In genomic region chr9:124914753-124915405, GRCh38 we compare ENCODE assay signal across 19 cellular contexts. TPM values are rescaled to one million over a fixed set of nuclear protein-coding genes. Genes with fewer than 3 reads are reported as not detected.
DNase-seq lines count a peak whose midpoint lies in the region; ATAC-seq, FAIRE-seq and TF ChIP-seq lines count a peak whose summit lies in the region.
"Had no signal": no experiment of that assay in that cellular context is flagged by ENCODE, and none has a peak within 500 bp of the region (broad histone marks: within the 10 kb centered on the region; RNA-seq: fewer than 3 reads in every experiment).

No MANE protein-coding gene starts in this region.

- peaks cover 7% of the 10 kb centered on the region for H3K36me3 ChIP-seq in mammary epithelial cell (ENCODE audit: insufficient read depth, low read length)
- H3K36me3 ChIP-seq in K562 (ENCODE audit: control insufficient read depth, insufficient read depth, low read length): peaks cover 45% of the 10 kb centered on the region
- H3K36me3 ChIP-seq in psoas muscle (ENCODE audit: insufficient read depth in 1 of 2, low read depth in 1 of 2): peaks cover 14 to 73% of the 10 kb centered on the region in 2 donors
- peaks cover 9 to 16% of the 10 kb centered on the region in 2 donors for H3K36me3 ChIP-seq in small intestine (ENCODE audit: control insufficient read depth in 2 of 2, insufficient read depth in 2 of 2, low read length in 2 of 2)

- H3K4me1 ChIP-seq in mammary epithelial cell (ENCODE audit: insufficient read depth, low read length) (no peaks in the 10 kb centered on the region), K562 (replicated peaks in 1 of 2; ENCODE audit: control insufficient read depth in 2 of 2, insufficient read depth in 2 of 2, low read length in 2 of 2) (peaks cover 15 to 35% of the 10 kb centered on the region in 2 experiments; a peak in 4 of 5 replicates), psoas muscle (peaks cover 14% of the 10 kb centered on the region), small intestine (ENCODE audit: control insufficient read depth in 2 of 2, insufficient read depth in 1 of 2, low read depth in 1 of 2, low read length in 1 of 2) (no peaks in the 10 kb centered on the region)
- H3K4me1 ChIP-seq: BLaER1, HAP-1 had no signal

- FAIRE-seq in K562 (lab: Jason Lieb, UNC) (no peak), frontal cortex (lab: Jason Lieb, UNC) (no peak), small intestine (lab: Jason Lieb, UNC) (no peak)
- FAIRE-seq: GM12892, GM18507 had no signal

- H3K4me1 Mint-ChIP-seq in MCF 10A (ENCODE audit: insufficient read depth, unreplicated experiment): no peaks in the 10 kb centered on the region
- H3K4me1 Mint-ChIP-seq: CD14-positive monocyte had no signal

- POLR2A ChIA-PET in MCF 10A (lab: Yijun Ruan, JAX) (no interaction called here), K562 (lab: Yijun Ruan, JAX) (interaction anchor here (0.7 kb wide), 1 partner anchor 429 kb away, joined by 3 read pairs; no protein-coding TSS in a partner anchor)

- ATAC-seq in K562 (peak; percentile 30), psoas muscle (peak in 3 of 4 donors; percentile 93 to 97 (median 93))

- no peak overlapping the region for H3K27ac ChIP-seq in mammary epithelial cell (ENCODE audit: insufficient read depth, low read depth, low read length)
- no peak overlapping the region for H3K27ac ChIP-seq in K562 (ENCODE audit: extremely low read depth, low read depth, low read length)
- H3K27ac ChIP-seq in psoas muscle: peak overlapping the region; percentile 82
- H3K27ac ChIP-seq in small intestine (ENCODE audit: low read depth in 1 of 2, low read length in 1 of 2): no peak overlapping the region
- H3K27ac ChIP-seq: BLaER1, GM23248, HL-60 had no signal

- TF ChIP-seq RAD21 in K562 (CRISPR knock-in tag; conservative IDR thresholded peaks at IDR 0.05 in 1 of 2, IDR thresholded peaks at IDR 0.05 in 1 of 2): no peak

- H3K79me2 ChIP-seq in mammary epithelial cell (ENCODE audit: insufficient read depth, low read length) (no peaks in the 10 kb centered on the region), K562 (ENCODE audit: control insufficient read depth, insufficient read depth, low read length) (no peaks in the 10 kb centered on the region)

- H3K9ac ChIP-seq in mammary epithelial cell (ENCODE audit: insufficient read depth, low read length) (no peak overlapping the region), K562 (ENCODE audit: insufficient read depth in 1 of 2, low read depth in 2 of 2, low read length in 2 of 2) (no peak overlapping the region)
- H3K9ac ChIP-seq: BLaER1, GM23248 had no signal

- intact Hi-C loops in MCF 10A (cut with micrococcal nuclease): no loop called here
- intact Hi-C loops in mammary epithelial cell (cut with micrococcal nuclease): no loop called here
- intact Hi-C loops in K562 (cut with micrococcal nuclease): no loop called here
- intact Hi-C loops in psoas muscle (cut with DNase I): no loop called here

- no peak for TF ChIP-seq CTCF in MCF 10A (IDR thresholded peaks at IDR 0.05; ENCODE audit: unreplicated experiment)
- no peak for TF ChIP-seq CTCF in mammary epithelial cell (conservative IDR thresholded peaks at IDR 0.05 in 1 of 2, IDR thresholded peaks at IDR 0.05 in 1 of 2; ENCODE audit: extremely low read depth in 1 of 2, insufficient read depth in 1 of 2, low read depth in 1 of 2, low read length in 2 of 2)
- TF ChIP-seq CTCF in K562 (IDR thresholded peaks at IDR 0.05 in 2 of 3, conservative IDR thresholded peaks at IDR 0.05 in 1 of 3; ENCODE audit: insufficient read depth in 2 of 3, low read depth in 1 of 3, low read length in 3 of 3): no peak
- no peak for TF ChIP-seq CTCF in psoas muscle (IDR thresholded peaks at IDR 0.05)

- H3K9me1 ChIP-seq in K562 (ENCODE audit: control insufficient read depth, insufficient read depth, low read length): no peaks in the 10 kb centered on the region

- H4K20me1 ChIP-seq in mammary epithelial cell (ENCODE audit: insufficient read depth, low read length): no peaks in the 10 kb centered on the region
- no peaks in the 10 kb centered on the region; the same call in 1 of the 2 replicates for H4K20me1 ChIP-seq in K562 (replicated peaks; ENCODE audit: control insufficient read depth, insufficient read depth, low read length)
- H4K20me1 ChIP-seq: BLaER1 had no signal

- WGBS in mammary epithelial cell (ENCODE audit: low coverage, missing lambda C conversion rate): 96% methylated on average over 3 of the region's 5 CpGs
- WGBS in K562 (ENCODE audit: insufficient coverage, low coverage, missing lambda C conversion rate): 82% methylated on average over 5 of the region's 5 CpGs
- 86 to 96% (median 94%) methylated on average over 5 of the region's 5 CpGs for WGBS in psoas muscle, 3 donors
- 94 to 98% (median 97%) methylated on average over 5 of the region's 5 CpGs for WGBS in small intestine, 3 donors

- DNase-seq in MCF 10A (ENCODE audit: unreplicated experiment): no peak
- no peak for DNase-seq in mammary epithelial cell
- no peak for DNase-seq in K562 (ENCODE audit: extremely low read depth in 1 of 4, low spot score in 3 of 4)
- no peak for DNase-seq in psoas muscle
- no peak for DNase-seq in DMS53 treated with DMSO at 0.1 percent for 48 hours (lab: John Stamatoyannopoulos, UW; ENCODE audit: unreplicated experiment)
- DNase-seq in frontal cortex (ENCODE audit: low spot score in 2 of 2): no peak
- no peak for DNase-seq in small intestine
- DNase-seq: 8988T; CD4-positive, alpha-beta memory T cell; DMS153; DMS79 treated with DMSO at 0.1 percent for 48 hours; GF-D8; GM23248 had no signal

- no peak for TF ChIP-seq EP300 in K562 (IDR thresholded peaks at IDR 0.05; ENCODE audit: low read length)

- in situ Hi-C loops in mammary epithelial cell (cut with MboI; ENCODE audit: low sequenced_read_pairs in 2 of 2): no loop called here
- in situ Hi-C loops in K562 (cut with MboI): no loop called here

- CTCF ChIA-PET in MCF 10A (lab: Yijun Ruan, JAX) (interaction anchor here (0.6 to 0.7 kb wide), 2 partner anchors 78 to 118 kb away, joined by 3 to 4 read pairs; no protein-coding TSS in a partner anchor), mammary epithelial cell (lab: Charles Lee; ENCODE audit: low non-redundant PET) (no interaction called here), K562 (lab: Yijun Ruan, JAX; ENCODE audit: low intra/inter-chr PET ratio) (no interaction called here)

- no peaks in the 10 kb centered on the region for H3K27me3 Mint-ChIP-seq in MCF 10A (ENCODE audit: insufficient read depth, unreplicated experiment)
- H3K27me3 Mint-ChIP-seq: CD4-positive, alpha-beta memory T cell had no signal

- BruUV-seq in MCF 10A (replicated peaks; lab: Mats Ljungman, UMichigan): no TSS peak
- BruUV-seq in mammary epithelial cell (replicated peaks; lab: Mats Ljungman, UMichigan): no TSS peak
- no TSS peak for BruUV-seq in K562 (replicated peaks; lab: Mats Ljungman, UMichigan)

- TF ChIP-seq POLR2A in K562 (conservative IDR thresholded peaks at IDR 0.05): no peak

- H3K27ac Mint-ChIP-seq in MCF 10A (ENCODE audit: low read depth, unreplicated experiment): peak overlapping the region; percentile 47

- dilution Hi-C loops in mammary epithelial cell (cut with HindIII; ENCODE audit: low sequenced_read_pairs): loop anchor here (10.0 kb wide), 1 partner anchor 140 kb away; no protein-coding TSS in a partner anchor

- no peaks in the 10 kb centered on the region for H3K9me3 Mint-ChIP-seq in MCF 10A (ENCODE audit: unreplicated experiment)
- H3K9me3 Mint-ChIP-seq: CD14-positive monocyte had no signal

- H3K4me3 ChIP-seq in mammary epithelial cell (replicated peaks in 1 of 3; ENCODE audit: insufficient read depth in 1 of 3, low read depth in 2 of 3, low read length in 3 of 3) (no peak overlapping the region), K562 (no peak overlapping the region), psoas muscle (no peak overlapping the region), small intestine (ENCODE audit: low read depth in 1 of 2, low read length in 2 of 2) (no peak overlapping the region)
- H3K4me3 ChIP-seq: BLaER1, GM23248, HAP-1 had no signal

- H3K4me2 ChIP-seq in mammary epithelial cell (ENCODE audit: insufficient read depth, low read depth, low read length) (no peak overlapping the region), K562 (ENCODE audit: insufficient read depth, low read length) (no peak overlapping the region)
- H3K4me2 ChIP-seq: BLaER1 had no signal

- H3K9me3 ChIP-seq in mammary epithelial cell (replicated peaks; ENCODE audit: insufficient read depth, low read length): no peaks in the 10 kb centered on the region
- H3K9me3 ChIP-seq in K562 (replicated peaks; ENCODE audit: control insufficient read depth, insufficient read depth, low read depth, low read length): no peaks in the 10 kb centered on the region
- no peaks in the 10 kb centered on the region for H3K9me3 ChIP-seq in psoas muscle
- no peaks in the 10 kb centered on the region for H3K9me3 ChIP-seq in small intestine (ENCODE audit: control insufficient read depth, low read depth)
- H3K9me3 ChIP-seq: BLaER1, HAP-1 had no signal

- no peak overlapping the region for H2AFZ ChIP-seq in mammary epithelial cell (ENCODE audit: low read depth, low read length)
- no peak overlapping the region for H2AFZ ChIP-seq in K562 (ENCODE audit: low read depth, low read length)
- H2AFZ ChIP-seq: GM23248 had no signal

- H3K36me3 Mint-ChIP-seq in MCF 10A (ENCODE audit: insufficient read depth, unreplicated experiment): peaks cover 46% of the 10 kb centered on the region

- H3K27me3 ChIP-seq in mammary epithelial cell (ENCODE audit: insufficient read depth, low read length): no peaks in the 10 kb centered on the region
- H3K27me3 ChIP-seq in K562 (ENCODE audit: control insufficient read depth in 2 of 2, insufficient read depth in 2 of 2, low read length in 2 of 2): no peaks in the 10 kb centered on the region
- H3K27me3 ChIP-seq in psoas muscle (ENCODE audit: insufficient read depth in 3 of 3, low read length in 2 of 3): no peaks in the 10 kb centered on the region
- H3K27me3 ChIP-seq in small intestine (ENCODE audit: control insufficient read depth in 2 of 2, insufficient read depth in 2 of 2, low read length in 2 of 2): no peaks in the 10 kb centered on the region
- H3K27me3 ChIP-seq: BLaER1 had no signal

- H3K4me3 Mint-ChIP-seq in MCF 10A (ENCODE audit: unreplicated experiment): no peak overlapping the region
- H3K4me3 Mint-ChIP-seq: CD14-positive monocyte; CD4-positive, alpha-beta memory T cell had no signal

RNA-seq across cellular contexts. Expression of gene GOLGA1, which starts 26.0 kb away (rescaled TPM):
- total RNA-seq in MCF 10A (2022): 22.8 and 29.9 TPM in 2 replicates
- 10 to 100 TPM; 11.5 to 17.6 TPM for total RNA-seq in mammary epithelial cell
- 6.1 TPM for polyA plus RNA-seq in mammary epithelial cell
- 7.5 TPM for polyA minus RNA-seq in mammary epithelial cell
- total RNA-seq in K562 (2011; cell fraction: chromatin; rRNA removed; ENCODE audit: low replicate concordance): 51.0 and 72.8 TPM in 2 replicates
- total RNA-seq in K562 (2011; cell fraction: nucleolus; rRNA removed): 14.2 and 14.7 TPM in 2 replicates
- 34.2 and 46.8 TPM in 2 replicates for total RNA-seq in K562 (2011; cell fraction: nucleoplasm; rRNA removed)
- total RNA-seq in K562 (2014; rRNA removed): 8.5 and 9.6 TPM in 2 replicates
- total RNA-seq in K562 (2014; rRNA removed; fragmentation: Illumina TruSeq; extraction: Trizol): 7.3 and 10.2 TPM in 2 replicates
- total RNA-seq in K562 (2015; rRNA removed; fragmentation: Illumina TruSeq; extraction: Trizol): 7.4 and 7.9 TPM in 2 replicates
- total RNA-seq in K562 (2021): 9.5 and 10.5 TPM in 2 replicates
- 15.9 and 18.9 TPM in 2 replicates for polyA plus RNA-seq in K562 (2011; rRNA removed)
- 7.2 and 10.9 TPM in 2 replicates for polyA plus RNA-seq in K562 (2011; cell fraction: cytosol; rRNA removed)
- 54.3 and 62.6 TPM in 2 replicates for polyA plus RNA-seq in K562 (2011; cell fraction: nucleus; rRNA removed)
- polyA plus RNA-seq in K562 (2012): 4.6 and 9.1 TPM in 2 replicates
- 6.6 and 8.5 TPM in 2 replicates for polyA plus RNA-seq in K562 (2014; fragmentation: Illumina TruSeq; extraction: Trizol)
- 1 to 10 TPM; 2.9 to 3.9 TPM for polyA plus RNA-seq in K562 (2014; fragmentation: Nextera tagmentation; extraction: Ambion mirVana)
- polyA plus RNA-seq in K562 (2014; rRNA removed): 11.0 and 11.8 TPM in 2 replicates
- polyA minus RNA-seq in K562 (2011; rRNA and poly(A)+ RNA removed): 24.1 and 24.7 TPM in 2 replicates
- 2.7 and 8.6 TPM in 2 replicates for polyA minus RNA-seq in K562 (2011; cell fraction: cytosol; rRNA and poly(A)+ RNA removed)
- polyA minus RNA-seq in K562 (2011; cell fraction: nucleus; rRNA and poly(A)+ RNA removed): 10.9 and 15.9 TPM in 2 replicates
- total RNA-seq in psoas muscle: 10 to 100 TPM; 13.3 to 23.0 (median 17.0) TPM
- 10 to 100 TPM in 2 of 3 donors, 1 to 10 TPM in 1; 8.0 to 21.3 (median 10.5) TPM for polyA plus RNA-seq in psoas muscle
- 14.3 TPM for total RNA-seq in frontal cortex
- 10 to 100 TPM in 2 of 3 donors, 1 to 10 TPM in 1; 9.1 to 18.8 (median 10.8) TPM for polyA plus RNA-seq in small intestine

RNA-seq across cellular contexts. Expression of gene ARPC5L, which starts 52.9 kb away (rescaled TPM):
- total RNA-seq in MCF 10A (2022) (72.5 and 84.2 TPM in 2 replicates), mammary epithelial cell (10 to 100 TPM; 21.2 to 79.8 TPM), K562 (2014; rRNA removed) (63.8 and 64.3 TPM in 2 replicates), K562 (2014; rRNA removed; fragmentation: Illumina TruSeq; extraction: Trizol) (56.8 and 63.7 TPM in 2 replicates), K562 (2015; rRNA removed; fragmentation: Illumina TruSeq; extraction: Trizol) (63.9 and 64.1 TPM in 2 replicates), K562 (2021) (58.1 and 65.2 TPM in 2 replicates), psoas muscle (10 to 100 TPM; 32.3 to 54.9 (median 47.7) TPM), frontal cortex (10.6 TPM)
- polyA plus RNA-seq in mammary epithelial cell (76.4 TPM), K562 (2011; rRNA removed) (62.9 and 89.7 TPM in 2 replicates), K562 (2014; fragmentation: Illumina TruSeq; extraction: Trizol) (50.7 and 51.8 TPM in 2 replicates), K562 (2014; fragmentation: Nextera tagmentation; extraction: Ambion mirVana) (10 to 100 TPM; 25.4 to 26.3 TPM), K562 (2014; rRNA removed) (111 and 113 TPM in 2 replicates), psoas muscle (100 to 1,000 TPM in 1 of 3 donors, 10 to 100 TPM in 2; 47.0 to 165 (median 96.4) TPM), small intestine (10 to 100 TPM; 53.5 to 55.7 (median 53.8) TPM)
- polyA minus RNA-seq in mammary epithelial cell: 46.6 TPM
- total RNA-seq in K562 (2011; cell fraction: chromatin; rRNA removed; ENCODE audit: low replicate concordance): 58.8 and 69.4 TPM in 2 replicates
- total RNA-seq in K562 (2011; cell fraction: nucleolus; rRNA removed): 35.7 and 42.4 TPM in 2 replicates
- total RNA-seq in K562 (2011; cell fraction: nucleoplasm; rRNA removed): 46.7 and 58.8 TPM in 2 replicates
- polyA plus RNA-seq in K562 (2011; cell fraction: cytosol; rRNA removed): 44.8 TPM in 2 replicates
- polyA plus RNA-seq in K562 (2011; cell fraction: nucleus; rRNA removed): 26.6 and 32.7 TPM in 2 replicates
- polyA plus RNA-seq in K562 (2012): 58.5 and 69.9 TPM in 2 replicates
- polyA minus RNA-seq in K562 (2011; rRNA and poly(A)+ RNA removed): 42.7 and 53.5 TPM in 2 replicates
- polyA minus RNA-seq in K562 (2011; cell fraction: cytosol; rRNA and poly(A)+ RNA removed): 15.4 and 22.6 TPM in 2 replicates
- 12.3 and 12.5 TPM in 2 replicates for polyA minus RNA-seq in K562 (2011; cell fraction: nucleus; rRNA and poly(A)+ RNA removed)

RNA-seq across cellular contexts. Expression of gene RPL35, which starts 53.1 kb away (rescaled TPM):
- 1,966 and 2,009 TPM in 2 replicates for total RNA-seq in MCF 10A (2022)
- total RNA-seq in mammary epithelial cell: 1,000 to 10,000 TPM; 1,457 to 1,657 TPM
- polyA plus RNA-seq in mammary epithelial cell: 2,723 TPM
- 1,172 TPM for polyA minus RNA-seq in mammary epithelial cell
- 82.3 and 233 TPM in 2 replicates for total RNA-seq in K562 (2011; cell fraction: chromatin; rRNA removed; ENCODE audit: low replicate concordance)
- total RNA-seq in K562 (2011; cell fraction: nucleolus; rRNA removed): 710 and 759 TPM in 2 replicates
- total RNA-seq in K562 (2011; cell fraction: nucleoplasm; rRNA removed): 556 and 654 TPM in 2 replicates
- total RNA-seq in K562 (2014; rRNA removed): 3,379 and 5,070 TPM in 2 replicates
- total RNA-seq in K562 (2014; rRNA removed; fragmentation: Illumina TruSeq; extraction: Trizol): 1,284 and 1,755 TPM in 2 replicates
- 3,383 and 3,546 TPM in 2 replicates for total RNA-seq in K562 (2015; rRNA removed; fragmentation: Illumina TruSeq; extraction: Trizol)
- 2,106 and 2,300 TPM in 2 replicates for total RNA-seq in K562 (2021)
- polyA plus RNA-seq in K562 (2011; rRNA removed): 2,343 and 2,530 TPM in 2 replicates
- 2,634 and 3,242 TPM in 2 replicates for polyA plus RNA-seq in K562 (2011; cell fraction: cytosol; rRNA removed)
- polyA plus RNA-seq in K562 (2011; cell fraction: nucleus; rRNA removed): 2,032 and 2,780 TPM in 2 replicates
- polyA plus RNA-seq in K562 (2012): 2,776 and 4,833 TPM in 2 replicates
- polyA plus RNA-seq in K562 (2014; fragmentation: Illumina TruSeq; extraction: Trizol): 3,405 and 3,414 TPM in 2 replicates
- polyA plus RNA-seq in K562 (2014; fragmentation: Nextera tagmentation; extraction: Ambion mirVana): 1,000 to 10,000 TPM; 4,709 to 5,101 TPM
- polyA plus RNA-seq in K562 (2014; rRNA removed): 4,604 and 5,028 TPM in 2 replicates
- 286 and 426 TPM in 2 replicates for polyA minus RNA-seq in K562 (2011; rRNA and poly(A)+ RNA removed)
- polyA minus RNA-seq in K562 (2011; cell fraction: cytosol; rRNA and poly(A)+ RNA removed): 256 and 334 TPM in 2 replicates
- polyA minus RNA-seq in K562 (2011; cell fraction: nucleus; rRNA and poly(A)+ RNA removed): 214 and 338 TPM in 2 replicates
- total RNA-seq in psoas muscle: 1,000 to 10,000 TPM in 3 of 4 donors, 100 to 1,000 TPM in 1; 994 to 1,307 (median 1,134) TPM
- 1,000 to 10,000 TPM; 2,957 to 4,666 (median 2,999) TPM for polyA plus RNA-seq in psoas muscle
- 884 TPM for total RNA-seq in frontal cortex
- 1,000 to 10,000 TPM; 2,258 to 5,100 (median 3,355) TPM for polyA plus RNA-seq in small intestine
